22 cellular contexts compared by ENCODE assay signal in genomic region chr15:85031944-85032587, GRCh38. TPM values are rescaled to one million over a fixed set of nuclear protein-coding genes. Genes with fewer than 3 reads are reported as not detected.
A peak's percentile ranks its signal among the peaks of the same experiment; 100 is the strongest.
DNase-seq lines count a peak whose midpoint lies in the region; ATAC-seq and TF ChIP-seq lines count a peak whose summit lies in the region.
"Had no signal": no experiment of that assay in that cellular context is flagged by ENCODE, and none has a peak within 500 bp of the region (broad histone marks: within the 10 kb centered on the region; RNA-seq: fewer than 3 reads in every experiment).

No MANE protein-coding gene starts in this region.

- H3K4me3 ChIP-seq in CD8-positive, alpha-beta T cell (ENCODE audit: low read depth, low read length) = no peak overlapping the region
- H3K4me3 ChIP-seq: esophagus squamous epithelium, SJCRH30, suprapubic skin had no signal

- no peak for TF ChIP-seq CTCF in CD8-positive, alpha-beta T cell (IDR thresholded peaks at IDR 0.05)

- no peak overlapping the region for H3K4me3 Mint-ChIP-seq in CD8-positive, alpha-beta T cell
- H3K4me3 Mint-ChIP-seq in T-cell = peak overlapping the region; percentile 0 to 46 (median 22)
- H3K4me3 Mint-ChIP-seq in immature natural killer cell = peak overlapping the region in 2 of 5 donors; percentile 15 to 27
- H3K4me3 Mint-ChIP-seq: T-helper 2 cell treated with Interferon-gamma antibody and Interleukin-4, amounts not matched to agents 5 μg/mL and 100 μg/mL, for 36 hours had no signal

- H3K9me3 ChIP-seq in CD8-positive, alpha-beta T cell (ENCODE audit: low read length) = no peaks in the 10 kb centered on the region
- H3K9me3 ChIP-seq: esophagus squamous epithelium, SJCRH30, suprapubic skin had no signal

- no peaks in the 10 kb centered on the region for H3K27me3 ChIP-seq in CD8-positive, alpha-beta T cell (ENCODE audit: insufficient read depth, low read length)
- H3K27me3 ChIP-seq: brain microvascular endothelial cell, esophagus squamous epithelium, SJCRH30, suprapubic skin had no signal

- intact Hi-C loops in CD8-positive, alpha-beta T cell (cut with DNase I, micrococcal nuclease) = loop anchor here in 1 of 2 experiments (5.0 kb wide), 1 partner anchor 50 kb away; the partner anchor contains the start of gene PDE8A

- H3K36me3 Mint-ChIP-seq in CD8-positive, alpha-beta T cell = no peaks in the 10 kb centered on the region
- H3K36me3 Mint-ChIP-seq in T-cell (no peaks in the 10 kb centered on the region), immature natural killer cell (no peaks in the 10 kb centered on the region)

- CTCF ChIA-PET in CD8-positive, alpha-beta T cell (lab: Charles Lee) = no interaction called here
- CTCF ChIA-PET in T-cell (lab: Charles Lee) = no interaction called here

- H3K27ac ChIP-seq in CD8-positive, alpha-beta T cell (ENCODE audit: low read depth, low read length) = no peak overlapping the region
- H3K27ac ChIP-seq: brain microvascular endothelial cell, HL-60, SJCRH30, suprapubic skin had no signal

- no peaks in the 10 kb centered on the region for H3K36me3 ChIP-seq in CD8-positive, alpha-beta T cell (ENCODE audit: insufficient read depth, low read length)
- H3K36me3 ChIP-seq: brain microvascular endothelial cell, esophagus squamous epithelium, suprapubic skin had no signal

- H3K4me1 ChIP-seq in CD8-positive, alpha-beta T cell (ENCODE audit: insufficient read depth, low read length) = peaks cover 43% of the 10 kb centered on the region
- H3K4me1 ChIP-seq: SJCRH30 had no signal

- DNase-seq in CD8-positive, alpha-beta T cell = no peak
- DNase-seq in T-cell = no peak
- DNase-seq in immature natural killer cell = no peak
- peak; percentile 23 for DNase-seq in pons (ENCODE audit: low spot score)
- DNase-seq in activated CD8-positive, alpha-beta memory T cell treated with anti-CD3 and anti-CD28 coated beads, Interleukin-2, amount 50 U/mL, for 4 hours = no peak
- DNase-seq in NCI-H2171 treated with DMSO at 0.1 percent for 48 hours (lab: John Stamatoyannopoulos, UW) = no peak
- DNase-seq: activated CD4-positive, alpha-beta T cell treated with anti-CD3 and anti-CD28 coated beads for 1 hour; activated naive CD4-positive, alpha-beta T cell treated with Interleukin-2 at 50 U/mL for 16 hours; brain microvascular endothelial cell; dermis blood vessel endothelial cell; esophagus squamous epithelium; glutamatergic neuron; KBM-7; NCI-H2029 treated with DMSO at 0.1 percent for 48 hours; NCI-H748 treated with DMSO at 0.1 percent for 48 hours; PC-3; SJCRH30; stimulated activated CD4-positive, alpha-beta T cell treated with anti-CD3 and anti-CD28 coated beads, Interleukin-4, amount 100 ng/mL, for 1 hour had no signal

- no peaks in the 10 kb centered on the region for H3K27me3 Mint-ChIP-seq in CD8-positive, alpha-beta T cell (ENCODE audit: low read depth)
- H3K27me3 Mint-ChIP-seq in T-cell (no peaks in the 10 kb centered on the region), immature natural killer cell (ENCODE audit: low read depth in 3 of 3) (no peaks in the 10 kb centered on the region)

- ATAC-seq in CD8-positive, alpha-beta T cell = no peak
- ATAC-seq in T-cell (replicated peaks in 1 of 4) (peak; percentile 32 to 59 (median 52)), HG03280 (IDR thresholded peaks at IDR 0.05; ENCODE audit: unreplicated experiment) (no peak)
- ATAC-seq: PC-3 had no signal

- POLR2A ChIA-PET in CD8-positive, alpha-beta T cell (lab: Charles Lee) = no interaction called here
- POLR2A ChIA-PET in T-cell (lab: Charles Lee) = no interaction called here

- H3K4me1 Mint-ChIP-seq in CD8-positive, alpha-beta T cell (ENCODE audit: low read depth) = peaks cover 51% of the 10 kb centered on the region
- H3K4me1 Mint-ChIP-seq in T-cell (peaks cover 58 to 72% (median 61%) of the 10 kb centered on the region in 3 donors), immature natural killer cell (peaks cover 45 to 67% of the 10 kb centered on the region in 2 donors)

- peak overlapping the region; percentile 50 for H3K27ac Mint-ChIP-seq in CD8-positive, alpha-beta T cell
- peak overlapping the region; percentile 74 to 84 for H3K27ac Mint-ChIP-seq in T-cell
- peak overlapping the region; percentile 21 to 88 (median 56) for H3K27ac Mint-ChIP-seq in immature natural killer cell
- H3K27ac Mint-ChIP-seq: T-helper 2 cell treated with Interferon-gamma antibody and Interleukin-4, amounts not matched to agents 5 μg/mL and 100 μg/mL, for 36 hours had no signal

- no peaks in the 10 kb centered on the region for H3K9me3 Mint-ChIP-seq in CD8-positive, alpha-beta T cell
- H3K9me3 Mint-ChIP-seq in T-cell (no peaks in the 10 kb centered on the region), immature natural killer cell (no peaks in the 10 kb centered on the region)
- H3K9me3 Mint-ChIP-seq: T-helper 2 cell treated with Interferon-gamma antibody and Interleukin-4, amounts not matched to agents 5 μg/mL and 100 μg/mL, for 36 hours had no signal

RNA-seq across cellular contexts. Expression of gene PDE8A, which starts 50.4 kb away (rescaled TPM):
- 10 to 100 TPM; 16.4 to 19.7 TPM for total RNA-seq in CD8-positive, alpha-beta T cell
- 10 to 100 TPM; 21.5 to 33.7 (median 25.1) TPM for total RNA-seq in T-cell
- 1 to 10 TPM in 2 of 3 donors, under 1 TPM in 1; 0.87 to 3.4 (median 2.4) TPM for polyA plus RNA-seq in immature natural killer cell

Comparison
In these comparisons a context has a peak if more than half of its experiments do, and no peak if none do; other contexts are left out.
1. ATAC-seq: peak in T-cell (4 of 4); none in CD8-positive, alpha-beta T cell (single experiment) and HG03280 (single experiment).
2. Peak in every context shown above with its lines, with median percentiles within 50 percentile points of each other: H3K27ac Mint-ChIP-seq.